20 cellular contexts compared by ENCODE assay signal in the genomic region with DNA sequence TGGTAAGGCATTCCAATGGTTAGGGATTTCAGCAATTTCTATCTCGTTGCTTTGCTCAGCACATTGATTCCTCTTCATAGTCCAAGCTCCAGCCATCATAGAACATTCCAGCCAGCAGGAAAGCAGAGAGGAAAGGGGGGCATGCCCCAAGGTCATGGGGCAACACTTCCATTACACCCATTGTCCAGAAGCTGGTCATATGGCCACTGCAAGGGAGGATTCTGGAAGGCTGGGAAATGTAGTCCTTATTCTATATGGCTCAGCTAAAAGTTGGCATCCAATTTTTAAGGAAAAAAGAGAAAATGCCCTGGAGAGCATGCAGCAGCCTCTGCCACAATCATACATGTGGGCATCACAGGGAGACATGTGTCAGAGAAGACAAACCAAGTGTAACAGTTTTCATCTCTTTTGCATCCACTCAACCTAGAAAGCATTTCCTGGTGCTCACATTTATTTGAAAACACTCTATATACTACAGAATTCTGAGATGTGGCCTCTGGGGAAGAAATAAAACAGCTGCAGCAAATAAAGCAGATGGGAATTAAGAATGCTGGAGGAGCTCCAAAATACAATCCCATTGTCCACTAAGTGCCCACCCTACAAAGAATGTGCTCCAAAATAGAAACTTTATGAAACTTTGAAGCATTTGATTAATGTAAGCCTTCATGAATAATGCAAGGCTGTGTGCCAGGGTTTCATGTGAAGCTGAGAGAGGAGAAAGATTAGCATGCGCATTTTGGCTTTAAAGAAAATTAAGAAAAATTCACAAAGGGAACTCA.
"Had no signal": no experiment of that assay in that cellular context is flagged by ENCODE, and none has a peak within 500 bp of the region (broad histone marks: within the 10 kb centered on the region; RNA-seq: fewer than 3 reads in every experiment).

No MANE protein-coding gene starts in this region.

- H3K36me3 ChIP-seq: esophagus muscularis mucosa, left lung, pancreas, sigmoid colon, spleen, thyroid gland, WERI-Rb-1 had no signal

- H3K9me3 Mint-ChIP-seq: activated T-helper 1 cell treated with anti-CD3 and anti-CD28 coated beads, Interleukin-12 subunit alpha, Interleukin-12 subunit beta, Interleukin-2, Interleukin-4 antibody, amounts not matched to agents 30 ng/mL and 10 ng/mL and 1 ng/mL, durations not matched to agents 14 hours and 24 hours and 36 hours; mesothelial cell of epicardium; neural crest cell had no signal

- H3K27ac ChIP-seq: esophagus muscularis mucosa, foreskin keratinocyte, left lung, pancreas, sigmoid colon, spleen, thyroid gland, WERI-Rb-1 had no signal

- H3K4me3 Mint-ChIP-seq: activated naive CD8-positive, alpha-beta T cell; activated T-helper 1 cell treated with anti-CD3 and anti-CD28 coated beads, Interleukin-12 subunit alpha, Interleukin-12 subunit beta, Interleukin-2, Interleukin-4 antibody, amounts not matched to agents 30 ng/mL and 10 ng/mL and 1 ng/mL, durations not matched to agents 14 hours and 24 hours and 36 hours; mesothelial cell of epicardium; neural crest cell had no signal

- ATAC-seq: foreskin keratinocyte, left lung, pancreas had no signal

- H3K9me3 ChIP-seq: esophagus muscularis mucosa, left lung, pancreas, sigmoid colon, spleen, thyroid gland had no signal

- H3K4me1 ChIP-seq: esophagus muscularis mucosa, foreskin keratinocyte, left lung, pancreas, sigmoid colon, spleen, thyroid gland had no signal

- H3K36me3 Mint-ChIP-seq: activated naive CD8-positive, alpha-beta T cell; mesothelial cell of epicardium had no signal

- H3K4me1 Mint-ChIP-seq: mesothelial cell of epicardium had no signal

- H3K27me3 ChIP-seq: esophagus muscularis mucosa, left lung, pancreas, thyroid gland had no signal

- H3K27ac Mint-ChIP-seq: activated naive CD8-positive, alpha-beta T cell; activated T-helper 1 cell treated with anti-CD3 and anti-CD28 coated beads, Interleukin-12 subunit alpha, Interleukin-12 subunit beta, Interleukin-2, Interleukin-4 antibody, amounts not matched to agents 30 ng/mL and 10 ng/mL and 1 ng/mL, durations not matched to agents 14 hours and 24 hours and 36 hours; mesothelial cell of epicardium had no signal

- H3K4me3 ChIP-seq: esophagus muscularis mucosa, left lung, pancreas, sigmoid colon, spleen, thyroid gland had no signal

- DNase-seq: activated CD4-positive, alpha-beta T cell treated with anti-CD3 and anti-CD28 coated beads, Interleukin-2, amount 50 U/mL, for 48 hours; activated T-cell treated with anti-CD3 and anti-CD28 coated beads for 4 hours; effector CD8-positive, alpha-beta T cell; foreskin keratinocyte; glutamatergic neuron; hypothalamus; left lung; pancreas; sigmoid colon; spleen; stimulated activated CD8-positive, alpha-beta memory T cell treated with anti-CD3 and anti-CD28 coated beads, Interleukin-4, amount 100 ng/mL, for 48 hours; stimulated activated naive CD4-positive, alpha-beta T cell; T-helper 2 cell; thyroid gland; WERI-Rb-1 had no signal
